13 cellular contexts compared by ENCODE assay signal in the genomic region with DNA sequence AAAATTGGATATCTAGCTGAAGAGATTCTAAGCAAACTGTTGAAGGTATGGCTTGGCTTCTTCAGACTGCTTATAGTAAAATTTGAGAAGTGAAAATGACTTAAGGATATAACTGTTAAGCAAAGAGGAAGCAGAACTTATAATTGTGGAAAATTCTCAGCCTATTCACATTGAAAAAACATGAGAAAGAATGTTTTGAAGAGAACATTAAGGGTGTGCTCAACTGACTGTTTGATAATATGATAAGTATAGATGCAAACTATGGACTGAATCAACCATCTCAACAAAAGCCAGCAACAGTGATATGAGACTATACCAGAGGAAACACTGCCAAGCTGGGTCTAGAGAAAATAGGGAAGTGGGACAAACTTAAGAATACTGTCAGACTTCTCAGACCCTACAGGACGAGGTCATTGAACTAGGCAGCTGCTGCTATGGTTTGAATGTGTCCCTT.
DNase-seq lines count a peak whose midpoint lies in the region; ATAC-seq, FAIRE-seq and TF ChIP-seq lines count a peak whose summit lies in the region.
"Had no signal": no experiment of that assay in that cellular context is flagged by ENCODE, and none has a peak within 500 bp of the region (broad histone marks: within the 10 kb centered on the region; RNA-seq: fewer than 3 reads in every experiment).

No MANE protein-coding gene starts in this region.

- no peak for TF ChIP-seq CTCF in GM06990 (IDR thresholded peaks at IDR 0.05; ENCODE audit: insufficient read depth, low read length, poor library complexity, severe bottlenecking)
- TF ChIP-seq CTCF in PC-9 (conservative IDR thresholded peaks at IDR 0.05) = no peak
- no peak for TF ChIP-seq CTCF in progenitor cell of endocrine pancreas (IDR thresholded peaks at IDR 0.05; ENCODE audit: unreplicated experiment)
- TF ChIP-seq CTCF in kidney (IDR thresholded peaks at IDR 0.05; ENCODE audit: borderline replicate concordance, extremely low read depth, insufficient read depth) = no peak

- 0 out of 2 replicates have a peak overlapping the region, but pooled peaks have one; percentile 33 for H2AFZ ChIP-seq in PC-9

- DNase-seq in GM06990 (ENCODE audit: extremely low read depth, insufficient read length) (peak; percentile 24), PC-9 (no peak), progenitor cell of endocrine pancreas (ENCODE audit: low spot score, unreplicated experiment) (no peak), kidney (no peak)
- DNase-seq in activated T-cell treated with anti-CD3 and anti-CD28 coated beads, Interleukin-2, amount 50 U/mL, for 24 hours = no peak
- no peak for DNase-seq in CD8-positive, alpha-beta memory T cell
- DNase-seq: NCI-H1436 treated with DMSO at 0.1 percent for 48 hours had no signal

- H3K4me3 ChIP-seq in GM06990 (replicated peaks; ENCODE audit: low read depth, low read length) (no peak overlapping the region), PC-9 (no peak overlapping the region), kidney (ENCODE audit: low read length in 2 of 2) (no peak overlapping the region)
- H3K4me3 ChIP-seq in CD8-positive, alpha-beta memory T cell (ENCODE audit: low read length) = no peak overlapping the region
- H3K4me3 ChIP-seq: gastroesophageal sphincter had no signal

- POLR2A ChIA-PET in PC-9 (lab: Charles Lee; ENCODE audit: unreplicated experiment) = no interaction called here
- POLR2A ChIA-PET in CD8-positive, alpha-beta memory T cell (lab: Charles Lee) = no interaction called here

- intact Hi-C loops in PC-9 (cut with micrococcal nuclease; ENCODE audit: unreplicated experiment) = no loop called here
- intact Hi-C loops in kidney (cut with DNase I) = no loop called here

- H3K4me1 Mint-ChIP-seq in progenitor cell of endocrine pancreas (ENCODE audit: low read depth) = no peaks in the 10 kb centered on the region
- H3K4me1 Mint-ChIP-seq in activated T-cell treated with anti-CD3 and anti-CD28 coated beads, Interleukin-2, amount 50 U/mL, for 24 hours (ENCODE audit: low read depth) = peaks cover 22% of the 10 kb centered on the region
- peaks cover 9 to 26% (median 21%) of the 10 kb centered on the region in 3 donors for H3K4me1 Mint-ChIP-seq in CD8-positive, alpha-beta memory T cell

- ATAC-seq in GM21367 (IDR thresholded peaks at IDR 0.05; ENCODE audit: unreplicated experiment) (peak; percentile 98), HG03108 (IDR thresholded peaks at IDR 0.05; ENCODE audit: unreplicated experiment) (peak; percentile 93)
- ATAC-seq: gastroesophageal sphincter had no signal

- H3K27ac ChIP-seq in PC-9 = no peak overlapping the region
- H3K27ac ChIP-seq in kidney (ENCODE audit: low read depth in 2 of 2, low read length in 2 of 2) = no peak overlapping the region
- H3K27ac ChIP-seq in CD8-positive, alpha-beta memory T cell (ENCODE audit: low read depth, low read length) = no peak overlapping the region
- H3K27ac ChIP-seq: gastroesophageal sphincter had no signal

- H3K9ac ChIP-seq in kidney (ENCODE audit: low read length in 2 of 2) = no peak overlapping the region

- no peaks in the 10 kb centered on the region for H3K4me1 ChIP-seq in PC-9 (replicated peaks; ENCODE audit: insufficient read depth)
- H3K4me1 ChIP-seq in kidney (ENCODE audit: control insufficient read depth in 1 of 2, insufficient read depth in 1 of 2, low read depth in 1 of 2, low read length in 2 of 2) = no peaks in the 10 kb centered on the region
- no peaks in the 10 kb centered on the region for H3K4me1 ChIP-seq in CD8-positive, alpha-beta memory T cell (ENCODE audit: insufficient read depth, low read length)
- H3K4me1 ChIP-seq: gastroesophageal sphincter had no signal

- no peak for FAIRE-seq in kidney (lab: Jason Lieb, UNC)
- FAIRE-seq: astrocyte had no signal

- no peaks in the 10 kb centered on the region for H3K36me3 Mint-ChIP-seq in progenitor cell of endocrine pancreas (ENCODE audit: insufficient read depth)
- H3K36me3 Mint-ChIP-seq in activated T-cell treated with anti-CD3 and anti-CD28 coated beads, Interleukin-2, amount 50 U/mL, for 24 hours (ENCODE audit: low read depth) = no peaks in the 10 kb centered on the region
- H3K36me3 Mint-ChIP-seq in CD8-positive, alpha-beta memory T cell = peaks cover 0 to 5% (median 3%) of the 10 kb centered on the region in 3 donors

- no peaks in the 10 kb centered on the region for H3K9me2 ChIP-seq in PC-9 (ENCODE audit: insufficient read depth)

- H3K9me3 Mint-ChIP-seq in progenitor cell of endocrine pancreas (ENCODE audit: low read depth) = peaks cover 3% of the 10 kb centered on the region
- peaks cover 2% of the 10 kb centered on the region for H3K9me3 Mint-ChIP-seq in activated T-cell treated with anti-CD3 and anti-CD28 coated beads, Interleukin-2, amount 50 U/mL, for 24 hours
- H3K9me3 Mint-ChIP-seq in CD8-positive, alpha-beta memory T cell = peaks cover 0 to 5% (median 3%) of the 10 kb centered on the region in 5 donors
- H3K9me3 Mint-ChIP-seq: T-helper 2 cell treated with Interferon-gamma antibody and Interleukin-4, amounts not matched to agents 5 μg/mL and 100 μg/mL, for 36 hours had no signal

- H3K36me3 ChIP-seq in GM06990 (ENCODE audit: control insufficient read depth, insufficient read depth, low read length) (no peaks in the 10 kb centered on the region), PC-9 (ENCODE audit: low read depth) (no peaks in the 10 kb centered on the region), kidney (ENCODE audit: control insufficient read depth in 1 of 2, insufficient read depth in 2 of 2, low read length in 2 of 2) (no peaks in the 10 kb centered on the region)
- H3K36me3 ChIP-seq in CD8-positive, alpha-beta memory T cell (ENCODE audit: insufficient read depth, low read length) = no peaks in the 10 kb centered on the region
- H3K36me3 ChIP-seq: gastroesophageal sphincter had no signal

- no peaks in the 10 kb centered on the region for H3K79me2 ChIP-seq in PC-9 (ENCODE audit: low read depth)

- no peak overlapping the region for H3K27ac Mint-ChIP-seq in progenitor cell of endocrine pancreas
- no peak overlapping the region for H3K27ac Mint-ChIP-seq in activated T-cell treated with anti-CD3 and anti-CD28 coated beads, Interleukin-2, amount 50 U/mL, for 24 hours
- H3K27ac Mint-ChIP-seq in CD8-positive, alpha-beta memory T cell = no peak overlapping the region
- H3K27ac Mint-ChIP-seq: nephron; T-helper 2 cell treated with Interferon-gamma antibody and Interleukin-4, amounts not matched to agents 5 μg/mL and 100 μg/mL, for 36 hours had no signal

- H3K27me3 Mint-ChIP-seq in progenitor cell of endocrine pancreas = no peaks in the 10 kb centered on the region
- H3K27me3 Mint-ChIP-seq in activated T-cell treated with anti-CD3 and anti-CD28 coated beads, Interleukin-2, amount 50 U/mL, for 24 hours = peaks cover 7% of the 10 kb centered on the region
- H3K27me3 Mint-ChIP-seq in CD8-positive, alpha-beta memory T cell = peaks cover 4 to 20% of the 10 kb centered on the region in 2 donors

- H3K4me2 ChIP-seq in PC-9 = no peak overlapping the region

- no peak overlapping the region for H3K4me3 Mint-ChIP-seq in progenitor cell of endocrine pancreas (ENCODE audit: low read depth)
- H3K4me3 Mint-ChIP-seq in activated T-cell treated with anti-CD3 and anti-CD28 coated beads, Interleukin-2, amount 50 U/mL, for 24 hours = no peak overlapping the region
- H3K4me3 Mint-ChIP-seq in CD8-positive, alpha-beta memory T cell = no peak overlapping the region
- H3K4me3 Mint-ChIP-seq: nephron; T-helper 2 cell treated with Interferon-gamma antibody and Interleukin-4, amounts not matched to agents 5 μg/mL and 100 μg/mL, for 36 hours had no signal

- no TSS peak for BruUV-seq in PC-9 (replicated peaks; lab: Mats Ljungman, UMichigan)

- H3F3A ChIP-seq in PC-9 (ENCODE audit: insufficient read depth, low read depth) = no peaks in the 10 kb centered on the region

- no peaks in the 10 kb centered on the region for H4K20me1 ChIP-seq in PC-9 (ENCODE audit: insufficient read depth)

- H3K9me3 ChIP-seq in PC-9 (ENCODE audit: insufficient read depth, low read depth) (no peaks in the 10 kb centered on the region), kidney (ENCODE audit: control insufficient read depth in 1 of 2, low read length in 2 of 2) (no peaks in the 10 kb centered on the region)
- no peaks in the 10 kb centered on the region for H3K9me3 ChIP-seq in CD8-positive, alpha-beta memory T cell (ENCODE audit: low read length)
- H3K9me3 ChIP-seq: gastroesophageal sphincter had no signal

- H3K27me3 ChIP-seq in GM06990 (replicated peaks; ENCODE audit: control insufficient read depth, insufficient read depth, low read length) (no peaks in the 10 kb centered on the region), PC-9 (ENCODE audit: insufficient read depth, low read depth) (no peaks in the 10 kb centered on the region)
- H3K27me3 ChIP-seq in CD8-positive, alpha-beta memory T cell (ENCODE audit: insufficient read depth, low read length, poor library complexity, severe bottlenecking) = no peaks in the 10 kb centered on the region
- H3K27me3 ChIP-seq: gastroesophageal sphincter had no signal

- CTCF ChIA-PET in PC-9 (lab: Charles Lee) = no interaction called here
- CTCF ChIA-PET in CD8-positive, alpha-beta memory T cell (lab: Charles Lee) = no interaction called here
